In the genomic region with DNA sequence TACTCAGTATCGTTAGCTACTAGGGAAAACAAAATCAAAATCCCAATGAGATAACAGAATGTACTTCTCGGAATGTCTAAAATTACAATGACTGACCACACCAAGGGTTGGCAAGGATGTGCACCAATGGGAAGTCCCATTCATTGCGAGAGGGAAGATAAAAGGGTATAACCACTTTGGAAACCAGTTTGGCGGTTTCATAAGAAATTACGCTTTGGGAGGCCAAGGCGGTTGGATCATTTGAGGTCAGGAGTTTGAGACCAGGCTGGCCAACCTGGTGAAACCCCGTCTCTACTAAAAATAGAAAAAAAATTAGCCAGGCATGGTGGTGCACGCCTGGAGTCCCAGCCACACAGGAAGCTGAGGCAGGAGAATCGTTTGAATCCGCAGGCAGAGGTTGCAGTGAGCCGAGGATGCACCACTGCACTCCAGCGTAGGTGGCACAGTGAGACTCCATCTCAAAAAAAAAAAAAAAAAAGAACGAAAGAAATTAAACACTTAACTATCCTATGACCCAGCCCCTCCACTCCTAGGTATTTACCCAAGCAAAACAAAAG, we compare ENCODE assay signal across 20 cellular contexts.
"Had no signal": no experiment of that assay in that cellular context is flagged by ENCODE, and none has a peak within 500 bp of the region (broad histone marks: within the 10 kb centered on the region; RNA-seq: fewer than 3 reads in every experiment).

No MANE protein-coding gene starts in this region.

- H3K27me3 Mint-ChIP-seq: naive B cell; progenitor cell of endocrine pancreas; stimulated activated naive CD8-positive, alpha-beta T cell treated with anti-CD3 and anti-CD28 coated beads, Interleukin-15, Interleukin-2, amounts not matched to agents 100 ng/mL and 50 ng/mL, for 24 hours had no signal

- H3K4me3 Mint-ChIP-seq: endodermal cell; naive B cell; nephron; stimulated activated naive CD8-positive, alpha-beta T cell treated with anti-CD3 and anti-CD28 coated beads, Interleukin-15, Interleukin-2, amounts not matched to agents 100 ng/mL and 50 ng/mL, for 24 hours had no signal

- ATAC-seq: left colon, pancreas, right cardiac atrium, upper lobe of right lung had no signal

- H3K9me3 Mint-ChIP-seq: endodermal cell; naive B cell; nephron; stimulated activated naive CD8-positive, alpha-beta T cell treated with anti-CD3 and anti-CD28 coated beads, Interleukin-15, Interleukin-2, amounts not matched to agents 100 ng/mL and 50 ng/mL, for 24 hours had no signal

- H3K4me1 Mint-ChIP-seq: endodermal cell, nephron had no signal

- DNase-seq: effector CD4-positive, alpha-beta T cell; endodermal cell; foreskin melanocyte; head of caudate nucleus; left colon; mesendoderm; naive B cell; occipital lobe; pancreas; right cardiac atrium; small intestine; stimulated activated CD4-positive, alpha-beta T cell treated with anti-CD3 and anti-CD28 coated beads, Interleukin-12 subunit alpha, Interleukin-12 subunit beta, amount 100 ng/mL, for 4 hours; testis; upper lobe of right lung had no signal

- H3K4me3 ChIP-seq: hepatocyte, pancreas, testis, tibial nerve, upper lobe of right lung, vagina had no signal

- H3K27ac Mint-ChIP-seq: endodermal cell; nephron; progenitor cell of endocrine pancreas; stimulated activated naive CD8-positive, alpha-beta T cell treated with anti-CD3 and anti-CD28 coated beads, Interleukin-15, Interleukin-2, amounts not matched to agents 100 ng/mL and 50 ng/mL, for 24 hours had no signal

- H3K36me3 Mint-ChIP-seq: naive B cell had no signal
